ENCODE assay signal across 1 cellular context in genomic region chr18:48079885-48080284, GRCh38.
TF ChIP-seq lines count a peak whose summit lies in the region.

No MANE protein-coding gene starts in this region.

TF ChIP-seq in HCT116, 20 proteins besides CTCF, POLR2A, EP300 and RAD21 (continued from another document):
- TF ChIP-seq ZBTB33 (IDR thresholded peaks at IDR 0.05; ENCODE audit: extremely low read depth, insufficient replicate concordance, low read length) (no peak), EZH2phosphoT487 (IDR thresholded peaks at IDR 0.05; ENCODE audit: borderline replicate concordance) (no peak), SP1 (IDR thresholded peaks at IDR 0.05; ENCODE audit: low read depth) (no peak), TCF7L2 (IDR thresholded peaks at IDR 0.05; ENCODE audit: borderline replicate concordance, extremely low read depth, insufficient read depth, insufficient read length) (no peak), SIN3A (IDR thresholded peaks at IDR 0.05; ENCODE audit: low read depth) (no peak)
TF ChIP-seq in HCT116: peak in this region for 0.
